Comparison of ENCODE assay signal across 23 cellular contexts in the genomic region with DNA sequence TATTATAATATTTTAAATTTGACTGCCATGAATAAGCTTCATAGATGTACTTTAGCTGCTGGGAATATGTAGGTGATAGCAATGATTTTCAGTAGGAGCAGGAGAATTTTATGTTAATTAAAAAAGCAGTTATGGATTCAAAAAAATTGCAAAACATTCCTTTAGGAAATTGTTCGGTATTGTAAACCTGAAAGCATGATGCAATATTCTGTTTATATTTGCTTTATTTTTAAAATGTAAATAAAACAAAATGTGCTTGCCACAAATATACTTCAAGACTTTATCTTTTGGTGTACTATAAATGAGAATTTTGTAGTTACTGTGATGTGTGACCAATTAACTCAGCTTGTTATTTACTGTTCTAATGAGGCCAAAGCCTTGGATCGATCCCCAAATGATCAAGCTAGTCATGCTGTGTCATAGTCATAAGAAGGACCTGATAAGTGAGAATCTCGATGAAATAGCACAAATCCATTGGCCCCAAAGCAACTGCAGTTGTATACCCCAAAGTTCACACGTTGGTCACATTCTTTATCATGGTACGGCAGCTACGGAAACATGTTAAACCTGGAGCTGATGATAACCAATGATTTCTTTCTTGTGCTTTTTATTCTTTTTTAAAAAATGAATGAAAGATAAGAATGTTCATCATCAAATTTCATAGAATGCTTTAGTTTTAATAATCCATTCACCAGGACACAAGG.
"Had no signal": no experiment of that assay in that cellular context is flagged by ENCODE, and none has a peak within 500 bp of the region (broad histone marks: within the 10 kb centered on the region; RNA-seq: fewer than 3 reads in every experiment).

No MANE protein-coding gene starts in this region.

- H3K9me3 ChIP-seq: lower lobe of right lung, prostate gland, right atrium auricular region, sigmoid colon, thoracic aorta, tibial nerve, upper lobe of left lung had no signal

- H3K9me3 Mint-ChIP-seq: naive thymus-derived CD8-positive, alpha-beta T cell; stimulated activated effector memory CD8-positive, alpha-beta T cell treated with anti-CD3 and anti-CD28 coated beads, Interleukin-12 subunit alpha, Interleukin-12 subunit beta, amount 100 ng/mL, for 72 hours had no signal

- DNase-seq: dorsolateral prefrontal cortex; effector CD4-positive, alpha-beta T cell; foreskin melanocyte; hypothalamus; left ventricle myocardium superior; lower lobe of right lung; naive thymus-derived CD8-positive, alpha-beta T cell; nephron progenitor cell; nucleus accumbens; sigmoid colon; stimulated activated CD4-positive, alpha-beta T cell treated with anti-CD3 and anti-CD28 coated beads, Interleukin-2, amount 100 ng/mL, for 24 hours; stimulated activated CD4-positive, alpha-beta T cell treated with anti-CD3 and anti-CD28 coated beads, Interleukin-4, amount 100 ng/mL, for 24 hours; stimulated activated naive CD4-positive, alpha-beta T cell treated with Interleukin-2 at 50 U/mL for 16 hours had no signal

- H3K4me1 ChIP-seq: lower lobe of right lung, prostate gland, right atrium auricular region, sigmoid colon, tibial nerve, upper lobe of left lung had no signal

- H3K27ac ChIP-seq: dorsolateral prefrontal cortex, lower lobe of right lung, prostate gland, right atrium auricular region, sigmoid colon, thoracic aorta, tibial nerve, upper lobe of left lung had no signal

- H3K4me3 ChIP-seq: dorsolateral prefrontal cortex, lower lobe of right lung, prostate gland, right atrium auricular region, sigmoid colon, thoracic aorta, tibial nerve, upper lobe of left lung had no signal

- H3K4me1 Mint-ChIP-seq: naive thymus-derived CD8-positive, alpha-beta T cell; nephron progenitor cell; stimulated activated effector memory CD8-positive, alpha-beta T cell treated with anti-CD3 and anti-CD28 coated beads, Interleukin-12 subunit alpha, Interleukin-12 subunit beta, amount 100 ng/mL, for 72 hours had no signal

- FAIRE-seq: colon, keratinocyte, urothelium cell line had no signal

- H3K4me3 Mint-ChIP-seq: naive thymus-derived CD8-positive, alpha-beta T cell; nephron progenitor cell; stimulated activated effector memory CD8-positive, alpha-beta T cell treated with anti-CD3 and anti-CD28 coated beads, Interleukin-12 subunit alpha, Interleukin-12 subunit beta, amount 100 ng/mL, for 72 hours had no signal

- H3K36me3 ChIP-seq: lower lobe of right lung, prostate gland, right atrium auricular region, sigmoid colon, thoracic aorta, tibial nerve, upper lobe of left lung had no signal

- ATAC-seq: esophagus mucosa; left ventricle myocardium superior; lower lobe of right lung; naive thymus-derived CD8-positive, alpha-beta T cell; stimulated activated effector memory CD8-positive, alpha-beta T cell treated with anti-CD3 and anti-CD28 coated beads, Interleukin-12 subunit alpha, Interleukin-12 subunit beta, amount 100 ng/mL, for 72 hours had no signal

- H3K27ac Mint-ChIP-seq: naive thymus-derived CD8-positive, alpha-beta T cell; nephron progenitor cell; stimulated activated effector memory CD8-positive, alpha-beta T cell treated with anti-CD3 and anti-CD28 coated beads, Interleukin-12 subunit alpha, Interleukin-12 subunit beta, amount 100 ng/mL, for 72 hours had no signal

- H3K27me3 ChIP-seq: dorsolateral prefrontal cortex, right atrium auricular region, sigmoid colon, tibial nerve, upper lobe of left lung had no signal
